In the genomic region with DNA sequence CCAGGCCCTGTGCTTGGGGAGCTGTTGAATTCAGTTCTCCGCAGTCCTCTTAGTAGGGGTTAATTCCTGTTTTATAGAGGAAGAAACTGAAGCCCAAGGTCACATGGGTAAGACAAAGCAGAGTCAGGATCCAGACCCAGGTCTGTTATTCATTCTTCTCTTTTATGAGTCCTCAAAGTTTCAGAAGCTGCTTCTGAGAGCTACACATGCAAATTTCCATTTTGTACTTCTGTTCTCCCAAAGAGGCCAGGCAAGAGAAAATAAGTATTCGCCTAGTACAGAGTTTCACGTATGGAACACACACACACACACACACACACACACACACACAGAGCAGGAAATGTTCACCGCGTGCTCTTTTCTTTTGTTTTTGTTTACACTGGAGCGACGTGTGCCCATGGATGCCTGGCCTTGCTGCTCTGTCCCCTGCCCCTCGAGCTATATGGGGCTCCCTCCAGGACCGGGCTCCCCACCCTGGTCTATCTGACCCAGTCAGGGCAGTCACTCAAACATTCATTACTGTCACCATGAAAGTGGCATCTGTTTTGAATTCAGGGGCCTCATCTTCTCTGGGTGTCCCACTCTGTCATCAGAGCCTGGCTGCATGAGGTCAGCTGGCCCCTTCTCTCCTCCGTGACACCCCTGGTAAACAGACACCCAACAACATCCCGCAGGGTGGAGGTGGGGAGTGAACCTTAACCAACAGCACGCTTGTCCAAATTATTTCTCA, we compare ENCODE assay signal across 2 cellular contexts.
TF ChIP-seq lines count a peak whose summit lies in the region.

No MANE protein-coding gene starts in this region.

TF ChIP-seq in SK-N-SH, 30 proteins besides CTCF, POLR2A, EP300 and RAD21 (continued from another document):
- TF ChIP-seq POLR2AphosphoS5 (IDR thresholded peaks at IDR 0.05; ENCODE audit: low read depth, low read length) (no peak), RFX5 (IDR thresholded peaks at IDR 0.05; ENCODE audit: low read length) (no peak), TEAD4 (IDR thresholded peaks at IDR 0.05; ENCODE audit: borderline replicate concordance, insufficient read depth) (no peak), ELF1 (IDR thresholded peaks at IDR 0.05) (no peak), FOSL2 (IDR thresholded peaks at IDR 0.05; ENCODE audit: borderline replicate concordance, low read depth) (no peak), NFIC (IDR thresholded peaks at IDR 0.05; ENCODE audit: borderline replicate concordance) (no peak), GABPA (IDR thresholded peaks at IDR 0.05; ENCODE audit: low read depth) (no peak), YY1 (IDR thresholded peaks at IDR 0.05; ENCODE audit: low read depth) (no peak), FOXJ3 (CRISPR knock-in tag; IDR thresholded peaks at IDR 0.05) (no peak)
- TF ChIP-seq, protein P1, sequence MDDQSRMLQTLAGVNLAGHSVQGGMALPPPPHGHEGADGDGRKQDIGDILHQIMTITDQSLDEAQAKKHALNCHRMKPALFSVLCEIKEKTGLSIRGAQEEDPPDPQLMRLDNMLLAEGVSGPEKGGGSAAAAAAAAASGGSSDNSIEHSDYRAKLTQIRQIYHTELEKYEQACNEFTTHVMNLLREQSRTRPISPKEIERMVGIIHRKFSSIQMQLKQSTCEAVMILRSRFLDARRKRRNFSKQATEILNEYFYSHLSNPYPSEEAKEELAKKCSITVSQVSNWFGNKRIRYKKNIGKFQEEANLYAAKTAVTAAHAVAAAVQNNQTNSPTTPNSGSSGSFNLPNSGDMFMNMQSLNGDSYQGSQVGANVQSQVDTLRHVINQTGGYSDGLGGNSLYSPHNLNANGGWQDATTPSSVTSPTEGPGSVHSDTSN (IDR thresholded peaks at IDR 0.05): no peak
- TF ChIP-seq, protein P2, sequence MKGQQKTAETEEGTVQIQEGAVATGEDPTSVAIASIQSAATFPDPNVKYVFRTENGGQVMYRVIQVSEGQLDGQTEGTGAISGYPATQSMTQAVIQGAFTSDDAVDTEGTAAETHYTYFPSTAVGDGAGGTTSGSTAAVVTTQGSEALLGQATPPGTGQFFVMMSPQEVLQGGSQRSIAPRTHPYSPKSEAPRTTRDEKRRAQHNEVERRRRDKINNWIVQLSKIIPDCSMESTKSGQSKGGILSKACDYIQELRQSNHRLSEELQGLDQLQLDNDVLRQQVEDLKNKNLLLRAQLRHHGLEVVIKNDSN (IDR thresholded peaks at IDR 0.05; ENCODE audit: borderline replicate concordance, low read depth): no peak
- TF ChIP-seq, protein P3, sequence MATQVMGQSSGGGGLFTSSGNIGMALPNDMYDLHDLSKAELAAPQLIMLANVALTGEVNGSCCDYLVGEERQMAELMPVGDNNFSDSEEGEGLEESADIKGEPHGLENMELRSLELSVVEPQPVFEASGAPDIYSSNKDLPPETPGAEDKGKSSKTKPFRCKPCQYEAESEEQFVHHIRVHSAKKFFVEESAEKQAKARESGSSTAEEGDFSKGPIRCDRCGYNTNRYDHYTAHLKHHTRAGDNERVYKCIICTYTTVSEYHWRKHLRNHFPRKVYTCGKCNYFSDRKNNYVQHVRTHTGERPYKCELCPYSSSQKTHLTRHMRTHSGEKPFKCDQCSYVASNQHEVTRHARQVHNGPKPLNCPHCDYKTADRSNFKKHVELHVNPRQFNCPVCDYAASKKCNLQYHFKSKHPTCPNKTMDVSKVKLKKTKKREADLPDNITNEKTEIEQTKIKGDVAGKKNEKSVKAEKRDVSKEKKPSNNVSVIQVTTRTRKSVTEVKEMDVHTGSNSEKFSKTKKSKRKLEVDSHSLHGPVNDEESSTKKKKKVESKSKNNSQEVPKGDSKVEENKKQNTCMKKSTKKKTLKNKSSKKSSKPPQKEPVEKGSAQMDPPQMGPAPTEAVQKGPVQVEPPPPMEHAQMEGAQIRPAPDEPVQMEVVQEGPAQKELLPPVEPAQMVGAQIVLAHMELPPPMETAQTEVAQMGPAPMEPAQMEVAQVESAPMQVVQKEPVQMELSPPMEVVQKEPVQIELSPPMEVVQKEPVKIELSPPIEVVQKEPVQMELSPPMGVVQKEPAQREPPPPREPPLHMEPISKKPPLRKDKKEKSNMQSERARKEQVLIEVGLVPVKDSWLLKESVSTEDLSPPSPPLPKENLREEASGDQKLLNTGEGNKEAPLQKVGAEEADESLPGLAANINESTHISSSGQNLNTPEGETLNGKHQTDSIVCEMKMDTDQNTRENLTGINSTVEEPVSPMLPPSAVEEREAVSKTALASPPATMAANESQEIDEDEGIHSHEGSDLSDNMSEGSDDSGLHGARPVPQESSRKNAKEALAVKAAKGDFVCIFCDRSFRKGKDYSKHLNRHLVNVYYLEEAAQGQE (IDR thresholded peaks at IDR 0.05; ENCODE audit: low read depth, low read length): no peak

TF ChIP-seq in SK-N-SH treated with all-trans-retinoic acid at 6 μM for 48 hours, 23 proteins besides CTCF, POLR2A, EP300 and RAD21 (continued from another document):
- TF ChIP-seq, protein P4, sequence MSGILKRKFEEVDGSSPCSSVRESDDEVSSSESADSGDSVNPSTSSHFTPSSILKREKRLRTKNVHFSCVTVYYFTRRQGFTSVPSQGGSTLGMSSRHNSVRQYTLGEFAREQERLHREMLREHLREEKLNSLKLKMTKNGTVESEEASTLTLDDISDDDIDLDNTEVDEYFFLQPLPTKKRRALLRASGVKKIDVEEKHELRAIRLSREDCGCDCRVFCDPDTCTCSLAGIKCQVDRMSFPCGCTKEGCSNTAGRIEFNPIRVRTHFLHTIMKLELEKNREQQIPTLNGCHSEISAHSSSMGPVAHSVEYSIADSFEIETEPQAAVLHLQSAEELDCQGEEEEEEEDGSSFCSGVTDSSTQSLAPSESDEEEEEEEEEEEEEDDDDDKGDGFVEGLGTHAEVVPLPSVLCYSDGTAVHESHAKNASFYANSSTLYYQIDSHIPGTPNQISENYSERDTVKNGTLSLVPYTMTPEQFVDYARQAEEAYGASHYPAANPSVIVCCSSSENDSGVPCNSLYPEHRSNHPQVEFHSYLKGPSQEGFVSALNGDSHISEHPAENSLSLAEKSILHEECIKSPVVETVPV (CRISPR knock-in tag; IDR thresholded peaks at IDR 0.05): no peak
- TF ChIP-seq PPARA (CRISPR knock-in tag; IDR thresholded peaks at IDR 0.05; ENCODE audit: borderline replicate concordance): no peak
- no peak for TF ChIP-seq ESRRG (CRISPR knock-in tag; IDR thresholded peaks at IDR 0.05)
- TF ChIP-seq SNAI2 (CRISPR knock-in tag; IDR thresholded peaks at IDR 0.05): no peak
- no peak for TF ChIP-seq OSR1 (CRISPR knock-in tag; IDR thresholded peaks at IDR 0.05)
- TF ChIP-seq ZNF8 (CRISPR knock-in tag; IDR thresholded peaks at IDR 0.05): no peak
- TF ChIP-seq ZNF565 (CRISPR knock-in tag; conservative IDR thresholded peaks at IDR 0.05; ENCODE audit: low read depth): no peak
- no peak for TF ChIP-seq BACH2 (CRISPR knock-in tag; IDR thresholded peaks at IDR 0.05; ENCODE audit: borderline replicate concordance)
- no peak for TF ChIP-seq TCF4 (CRISPR knock-in tag; IDR thresholded peaks at IDR 0.05; ENCODE audit: borderline replicate concordance)
- no peak for TF ChIP-seq ZFP30 (CRISPR knock-in tag; IDR thresholded peaks at IDR 0.05)
- TF ChIP-seq ISL1 (CRISPR knock-in tag; IDR thresholded peaks at IDR 0.05): no peak
- TF ChIP-seq ZC3H10 (CRISPR knock-in tag; IDR thresholded peaks at IDR 0.05): no peak
- TF ChIP-seq RARB (CRISPR knock-in tag; IDR thresholded peaks at IDR 0.05): no peak
- TF ChIP-seq, protein P5, sequence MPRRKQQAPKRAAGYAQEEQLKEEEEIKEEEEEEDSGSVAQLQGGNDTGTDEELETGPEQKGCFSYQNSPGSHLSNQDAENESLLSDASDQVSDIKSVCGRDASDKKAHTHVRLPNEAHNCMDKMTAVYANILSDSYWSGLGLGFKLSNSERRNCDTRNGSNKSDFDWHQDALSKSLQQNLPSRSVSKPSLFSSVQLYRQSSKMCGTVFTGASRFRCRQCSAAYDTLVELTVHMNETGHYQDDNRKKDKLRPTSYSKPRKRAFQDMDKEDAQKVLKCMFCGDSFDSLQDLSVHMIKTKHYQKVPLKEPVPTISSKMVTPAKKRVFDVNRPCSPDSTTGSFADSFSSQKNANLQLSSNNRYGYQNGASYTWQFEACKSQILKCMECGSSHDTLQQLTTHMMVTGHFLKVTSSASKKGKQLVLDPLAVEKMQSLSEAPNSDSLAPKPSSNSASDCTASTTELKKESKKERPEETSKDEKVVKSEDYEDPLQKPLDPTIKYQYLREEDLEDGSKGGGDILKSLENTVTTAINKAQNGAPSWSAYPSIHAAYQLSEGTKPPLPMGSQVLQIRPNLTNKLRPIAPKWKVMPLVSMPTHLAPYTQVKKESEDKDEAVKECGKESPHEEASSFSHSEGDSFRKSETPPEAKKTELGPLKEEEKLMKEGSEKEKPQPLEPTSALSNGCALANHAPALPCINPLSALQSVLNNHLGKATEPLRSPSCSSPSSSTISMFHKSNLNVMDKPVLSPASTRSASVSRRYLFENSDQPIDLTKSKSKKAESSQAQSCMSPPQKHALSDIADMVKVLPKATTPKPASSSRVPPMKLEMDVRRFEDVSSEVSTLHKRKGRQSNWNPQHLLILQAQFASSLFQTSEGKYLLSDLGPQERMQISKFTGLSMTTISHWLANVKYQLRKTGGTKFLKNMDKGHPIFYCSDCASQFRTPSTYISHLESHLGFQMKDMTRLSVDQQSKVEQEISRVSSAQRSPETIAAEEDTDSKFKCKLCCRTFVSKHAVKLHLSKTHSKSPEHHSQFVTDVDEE (CRISPR knock-in tag; IDR thresholded peaks at IDR 0.05): no peak
TF ChIP-seq in SK-N-SH treated with all-trans-retinoic acid at 6 μM for 48 hours: peak in this region for 0.
